ENCODE assay signal across 8 cellular contexts in the genomic region with DNA sequence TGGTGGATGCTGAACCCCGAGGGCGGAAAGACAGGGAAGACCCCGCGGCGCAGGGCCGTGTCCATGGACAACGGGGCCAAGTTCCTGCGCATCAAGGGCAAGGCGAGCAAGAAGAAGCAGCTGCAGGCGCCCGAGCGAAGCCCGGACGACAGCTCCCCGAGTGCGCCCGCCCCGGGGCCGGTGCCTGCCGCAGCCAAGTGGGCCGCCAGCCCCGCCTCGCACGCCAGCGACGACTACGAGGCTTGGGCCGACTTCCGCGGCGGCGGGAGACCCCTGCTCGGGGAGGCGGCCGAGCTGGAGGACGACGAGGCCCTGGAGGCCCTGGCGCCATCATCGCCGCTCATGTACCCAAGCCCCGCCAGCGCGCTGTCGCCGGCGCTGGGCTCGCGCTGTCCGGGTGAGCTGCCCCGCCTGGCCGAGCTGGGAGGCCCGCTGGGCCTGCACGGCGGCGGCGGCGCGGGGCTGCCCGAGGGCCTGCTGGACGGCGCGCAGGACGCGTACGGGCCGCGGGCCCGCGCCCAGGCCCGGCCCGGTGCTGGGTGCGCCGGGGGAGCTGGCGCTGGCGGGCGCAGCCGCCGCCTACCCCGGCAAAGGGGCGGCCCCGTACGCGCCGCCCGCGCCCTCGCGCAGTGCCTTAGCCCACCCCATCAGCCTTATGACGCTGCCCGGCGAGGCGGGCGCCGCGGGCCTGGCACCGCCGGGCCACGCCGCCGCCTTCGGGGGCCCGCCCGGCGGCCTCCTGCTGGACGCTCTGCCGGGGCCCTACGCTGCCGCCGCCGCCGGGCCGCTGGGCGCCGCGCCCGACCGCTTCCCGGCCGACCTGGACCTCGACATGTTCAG. TPM values are rescaled to one million over a fixed set of nuclear protein-coding genes. Genes with fewer than 3 reads are reported as not detected.
DNase-seq lines count a peak whose midpoint lies in the region; ATAC-seq, FAIRE-seq and TF ChIP-seq lines count a peak whose summit lies in the region.

No MANE protein-coding gene starts in this region.

- 3% methylated on average over 27 of the region's 120 CpGs for WGBS in right lobe of liver (ENCODE audit: insufficient coverage, low coverage, low lambda C conversion rate, missing lambda C conversion rate)
- 1 to 3% methylated on average over 9 to 26 of the region's 120 CpGs for WGBS in thyroid gland, 2 donors

- ATAC-seq in right lobe of liver (peak in 3 of 4 donors; percentile 29 to 47 (median 43)), HG03159 (IDR thresholded peaks at IDR 0.05; ENCODE audit: unreplicated experiment) (no peak)

- H3K27me3 ChIP-seq in colonic mucosa (peaks cover 20% of the 10 kb centered on the region), right lobe of liver (peaks cover 0 to 16% of the 10 kb centered on the region in 2 donors), thyroid gland (no peaks in the 10 kb centered on the region)

- DNase-seq in GM12891 (ENCODE audit: insufficient read length, low spot score) (peak; percentile 52), SK-MEL-5 (ENCODE audit: low read depth, low spot score) (peak; percentile 19), colonic mucosa (peak; percentile 43), right lobe of liver (no peak), thyroid gland (peak; percentile 76 to 81), cerebellar nuclear complex (lab: John Stamatoyannopoulos, UW) (no peak), DMS79 treated with DMSO at 0.1 percent for 48 hours (lab: John Stamatoyannopoulos, UW) (no peak)

- H3K27ac ChIP-seq in colonic mucosa (peak overlapping the region; percentile 65), right lobe of liver (no peak overlapping the region), thyroid gland (peak overlapping the region; percentile 97 to 100 (median 99))

- intact Hi-C loops in colonic mucosa (cut with DNase I): no loop called here
- intact Hi-C loops in right lobe of liver (cut with DNase I): no loop called here
- intact Hi-C loops in thyroid gland (cut with DNase I): no loop called here

- FAIRE-seq in GM12891 (lab: Jason Lieb, UNC): no peak

- no peak for TF ChIP-seq CTCF in colonic mucosa (IDR thresholded peaks at IDR 0.05)
- TF ChIP-seq CTCF in right lobe of liver (IDR thresholded peaks at IDR 0.05): no peak
- TF ChIP-seq CTCF in thyroid gland (IDR thresholded peaks at IDR 0.05): peak in 1 of 6 experiments; percentile 17

- in situ Hi-C loops in SK-MEL-5 (cut with HindIII; ENCODE audit: low pct_unique_long_range_greater_than_20kb, low sequenced_read_pairs): no loop called here

- peak overlapping the region; percentile 53 for H3K4me3 ChIP-seq in colonic mucosa
- H3K4me3 ChIP-seq in right lobe of liver: peak overlapping the region; percentile 14 to 43 (median 27)
- H3K4me3 ChIP-seq in thyroid gland (replicated peaks in 1 of 3): peak overlapping the region; percentile 53 to 80 (median 57)

- H3K9ac ChIP-seq in colonic mucosa (ENCODE audit: low read depth in 2 of 2, low read length in 2 of 2): peak overlapping the region; percentile 19 to 87

- H3K9me3 ChIP-seq in colonic mucosa: no peaks in the 10 kb centered on the region
- H3K9me3 ChIP-seq in right lobe of liver: no peaks in the 10 kb centered on the region
- H3K9me3 ChIP-seq in thyroid gland: no peaks in the 10 kb centered on the region

- no peaks in the 10 kb centered on the region for H3K36me3 ChIP-seq in colonic mucosa
- no peaks in the 10 kb centered on the region for H3K36me3 ChIP-seq in right lobe of liver
- no peaks in the 10 kb centered on the region for H3K36me3 ChIP-seq in thyroid gland

- H3K4me1 ChIP-seq in colonic mucosa (no peaks in the 10 kb centered on the region), right lobe of liver (peaks cover 0 to 11% (median 0%) of the 10 kb centered on the region in 4 donors), thyroid gland (peaks cover 25 to 38% of the 10 kb centered on the region in 2 donors)

- no peak for TF ChIP-seq POLR2A in GM12891 (IDR thresholded peaks at IDR 0.05; ENCODE audit: low read depth, low read length)
- no peak for TF ChIP-seq POLR2A in right lobe of liver (IDR thresholded peaks at IDR 0.05)
- TF ChIP-seq POLR2A in thyroid gland (IDR thresholded peaks at IDR 0.05): peak in 1 of 2 donors; percentile 77

TF ChIP-seq in GM12891, 5 proteins besides CTCF, POLR2A, EP300 and RAD21:
- no peak for TF ChIP-seq SPI1 (IDR thresholded peaks at IDR 0.05; ENCODE audit: low read depth, low read length)
- TF ChIP-seq PAX5 (IDR thresholded peaks at IDR 0.05; ENCODE audit: insufficient read depth, low read length, severe bottlenecking): no peak
- no peak for TF ChIP-seq POU2F2 (IDR thresholded peaks at IDR 0.05; ENCODE audit: low read depth, low read length)
- TF ChIP-seq TAF1 (IDR thresholded peaks at IDR 0.05; ENCODE audit: low read depth, low read length): no peak
- no peak for TF ChIP-seq POLR2AphosphoS5 (IDR thresholded peaks at IDR 0.05; ENCODE audit: low read depth, low read length)
TF ChIP-seq in GM12891: peak in this region for 0.

RNA-seq across cellular contexts. Expression of gene FOXO6, which starts 20.7 kb away (rescaled TPM):
- polyA plus RNA-seq in GM12891 (2012; ENCODE audit: low read depth, missing spikeins): 0.19 TPM
- 0.18 and 0.24 TPM in 2 replicates for total RNA-seq in SK-MEL-5 (2014; rRNA removed; shearing (Covaris generic))
- 1.2 and 1.3 TPM in 2 replicates for polyA plus RNA-seq in SK-MEL-5 (2015; cell fraction: cytosol; rRNA removed)
- not detected in 2 replicates for polyA plus RNA-seq in SK-MEL-5 (2015; cell fraction: nucleus; rRNA removed)
- total RNA-seq in colonic mucosa: under 1 TPM; 0.56 to 0.59 TPM
- under 1 TPM in 3 of 6 experiments, not detected in 3; 0.12 to 0.55 (median 0.54) TPM for total RNA-seq in right lobe of liver
- 1 to 10 TPM; 1.1 to 4.2 (median 2.6) TPM for total RNA-seq in thyroid gland

Comparison
In these comparisons a context has a peak if more than half of its experiments do, and no peak if none do; other contexts are left out.
1. DNase-seq: peak in GM12891 (single experiment), SK-MEL-5 (single experiment), colonic mucosa (single experiment) and thyroid gland (2 of 2); none in right lobe of liver (0 of 3), cerebellar nuclear complex (0 of 2) and DMS79 treated with DMSO at 0.1 percent for 48 hours (single experiment).
2. H3K27ac ChIP-seq: peak in colonic mucosa (single experiment) and thyroid gland (3 of 3); none in right lobe of liver (0 of 3).
3. Peak in every context shown above with its lines, with median percentiles within 50 percentile points of each other: H3K4me3 ChIP-seq.